21 cellular contexts compared by ENCODE assay signal in genomic region chr12:14191612-14192011, GRCh38.
DNase-seq lines count a peak whose midpoint lies in the region; ATAC-seq, FAIRE-seq and TF ChIP-seq lines count a peak whose summit lies in the region.
"Had no signal": no experiment of that assay in that cellular context is flagged by ENCODE, and none has a peak within 500 bp of the region (broad histone marks: within the 10 kb centered on the region; RNA-seq: fewer than 3 reads in every experiment).

No MANE protein-coding gene starts in this region.

- no peak for TF ChIP-seq EP300 in GM12878 (IDR thresholded peaks at IDR 0.05; ENCODE audit: borderline replicate concordance in 1 of 2, control insufficient read depth in 1 of 2, low read depth in 2 of 2, low read length in 2 of 2)

- H3K4me1 ChIP-seq in GM12878 (ENCODE audit: control insufficient read depth, insufficient read depth, low read length) (no peaks in the 10 kb centered on the region), vagina (no peaks in the 10 kb centered on the region)
- H3K4me1 ChIP-seq: SJSA1 had no signal

- H3K79me2 ChIP-seq in GM12878 (ENCODE audit: control insufficient read depth, insufficient read depth, low read length), result no peaks in the 10 kb centered on the region

- no peaks in the 10 kb centered on the region for H3K36me3 ChIP-seq in GM12878 (ENCODE audit: control insufficient read depth in 2 of 2, insufficient read depth in 2 of 2, low read length in 1 of 2)
- no peaks in the 10 kb centered on the region for H3K36me3 ChIP-seq in vagina
- H3K36me3 ChIP-seq: SJSA1 had no signal

- TF ChIP-seq POLR2A in GM12878 (IDR thresholded peaks at IDR 0.05; ENCODE audit: low read depth, low read length), result no peak
- no peak for TF ChIP-seq POLR2A in vagina (IDR thresholded peaks at IDR 0.05)

- no TSS peak for BruUV-seq in GM12878 (replicated peaks; lab: Mats Ljungman, UMichigan)

- H3K27ac Mint-ChIP-seq in HFFc6, result no peak overlapping the region
- peak overlapping the region; percentile 50 for H3K27ac Mint-ChIP-seq in stimulated activated memory B cell treated with anti-CD40 and anti-IgM and Interleukin-4, amounts not matched to agents 10 μg/mL and 1 μg/mL and 100 μg/mL, for 72 hours
- H3K27ac Mint-ChIP-seq: T-helper 1 cell treated with Interleukin-12 subunit alpha and Interleukin-12 subunit beta and Interleukin-4 antibody, amounts not matched to agents 30 μg/mL and 1 μg/mL, for 36 hours had no signal

- H3K27me3 Mint-ChIP-seq in HFFc6 (ENCODE audit: insufficient read depth), result peaks cover 12% of the 10 kb centered on the region
- H3K27me3 Mint-ChIP-seq in stimulated activated memory B cell treated with anti-CD40 and anti-IgM and Interleukin-4, amounts not matched to agents 10 μg/mL and 1 μg/mL and 100 μg/mL, for 72 hours, result peaks cover 11% of the 10 kb centered on the region

- H3K9me3 Mint-ChIP-seq in HFFc6, result no peaks in the 10 kb centered on the region
- H3K9me3 Mint-ChIP-seq in stimulated activated memory B cell treated with anti-CD40 and anti-IgM and Interleukin-4, amounts not matched to agents 10 μg/mL and 1 μg/mL and 100 μg/mL, for 72 hours, result no peaks in the 10 kb centered on the region
- H3K9me3 Mint-ChIP-seq: T-helper 1 cell treated with Interleukin-12 subunit alpha and Interleukin-12 subunit beta and Interleukin-4 antibody, amounts not matched to agents 30 μg/mL and 1 μg/mL, for 36 hours had no signal

- H3K4me3 Mint-ChIP-seq in HFFc6, result peak overlapping the region; percentile 11; the same call in 1 of the 2 replicates
- H3K4me3 Mint-ChIP-seq in stimulated activated memory B cell treated with anti-CD40 and anti-IgM and Interleukin-4, amounts not matched to agents 10 μg/mL and 1 μg/mL and 100 μg/mL, for 72 hours, result peak overlapping the region; percentile 54
- H3K4me3 Mint-ChIP-seq: T-helper 1 cell treated with Interleukin-12 subunit alpha and Interleukin-12 subunit beta and Interleukin-4 antibody, amounts not matched to agents 30 μg/mL and 1 μg/mL, for 36 hours had no signal

- H2AFZ ChIP-seq in GM12878 (ENCODE audit: control insufficient read depth, low read depth, low read length), result no peak overlapping the region; the same call in 1 of the 2 replicates

- intact Hi-C loops in GM12878 (cut with micrococcal nuclease; ENCODE audit: unreplicated experiment) (no loop called here), vagina (cut with DNase I) (no loop called here)

- H3K4me1 Mint-ChIP-seq in HFFc6 (ENCODE audit: low read depth), result peaks cover 6% of the 10 kb centered on the region; the same call in 1 of the 2 replicates
- peaks cover 27% of the 10 kb centered on the region for H3K4me1 Mint-ChIP-seq in stimulated activated memory B cell treated with anti-CD40 and anti-IgM and Interleukin-4, amounts not matched to agents 10 μg/mL and 1 μg/mL and 100 μg/mL, for 72 hours

- no peak overlapping the region for H3K4me3 ChIP-seq in GM12878
- H3K4me3 ChIP-seq in vagina, result no peak overlapping the region
- H3K4me3 ChIP-seq: SJSA1 had no signal

- DNase-seq in NOMO-1 treated with DMSO at 0.1 percent for 48 hours (lab: John Stamatoyannopoulos, UW; ENCODE audit: unreplicated experiment) (peak; percentile 33), NOMO-1 treated with dmso at 0.1 percent for 144 hours (lab: John Stamatoyannopoulos, UW; ENCODE audit: unreplicated experiment) (no peak), HFFc6 (no peak), GM12878 (ENCODE audit: low read depth, low spot score) (no peak), vagina (ENCODE audit: extremely low spot score in 2 of 2) (no peak), NCI-H1105 treated with DMSO at 0.1 percent for 48 hours (lab: John Stamatoyannopoulos, UW) (no peak), GM10266 (ENCODE audit: extremely low spot score) (no peak)
- DNase-seq: AML-193, DND-41, NCI-H1048, NCI-H1436 treated with DMSO at 0.1 percent for 48 hours, NCI-H2029, NCI-H2171, NCI-H446, NCI-H526 treated with DMSO at 0.1 percent for 48 hours had no signal

- no peak for TF ChIP-seq RAD21 in GM12878 (IDR thresholded peaks at IDR 0.05; ENCODE audit: insufficient read depth, low read depth, low read length)

- CTCF ChIA-PET in GM12878 (lab: Yijun Ruan, JAX), result interaction anchor here (1.6 kb wide), 1 partner anchor 24 kb away, joined by 4 read pairs; no protein-coding TSS in a partner anchor

- peak; percentile 31 for FAIRE-seq in GM12878 (lab: Jason Lieb, UNC)
- FAIRE-seq: G401.6 had no signal

- TF ChIP-seq CTCF in HFFc6 (IDR thresholded peaks at IDR 0.05), result no peak
- no peak for TF ChIP-seq CTCF in GM12878 (IDR thresholded peaks at IDR 0.05 in 2 of 3, conservative IDR thresholded peaks at IDR 0.05 in 1 of 3; ENCODE audit: control insufficient read depth in 2 of 3, extremely low read depth in 1 of 3, insufficient read depth in 1 of 3, low read depth in 3 of 3, low read length in 3 of 3)
- TF ChIP-seq CTCF in vagina (IDR thresholded peaks at IDR 0.05), result no peak
- no peak for TF ChIP-seq CTCF in GM10266 (IDR thresholded peaks at IDR 0.05; ENCODE audit: control insufficient read depth, insufficient read depth, low read depth, missing control alignments)

- H3K27me3 ChIP-seq in GM12878 (replicated peaks in 1 of 2; ENCODE audit: control insufficient read depth in 2 of 2, insufficient read depth in 2 of 2, low read length in 1 of 2) (no peaks in the 10 kb centered on the region), vagina (no peaks in the 10 kb centered on the region)
- H3K27me3 ChIP-seq: SJSA1 had no signal

- no peaks in the 10 kb centered on the region for H4K20me1 ChIP-seq in GM12878 (ENCODE audit: control insufficient read depth, insufficient read depth)

- 8% methylated on average over 4 of the region's 4 CpGs for WGBS in GM12878 (ENCODE audit: insufficient coverage, insufficient replicate concordance, low lambda C conversion rate, missing lambda C conversion rate)

- in situ Hi-C loops in GM12878 (cut with MboI), result no loop called here

- H3K9me3 ChIP-seq in GM12878 (replicated peaks; ENCODE audit: control insufficient read depth, insufficient read depth, low read length) (no peaks in the 10 kb centered on the region; the same call in 1 of the 3 replicates), vagina (no peaks in the 10 kb centered on the region)
- H3K9me3 ChIP-seq: SJSA1 had no signal

- H3K36me3 Mint-ChIP-seq in HFFc6 (ENCODE audit: low read depth), result no peaks in the 10 kb centered on the region
- H3K36me3 Mint-ChIP-seq in stimulated activated memory B cell treated with anti-CD40 and anti-IgM and Interleukin-4, amounts not matched to agents 10 μg/mL and 1 μg/mL and 100 μg/mL, for 72 hours, result no peaks in the 10 kb centered on the region

- SMC1A ChIA-PET in GM12878 (lab: Charles Lee; ENCODE audit: uncharacterized antibody, unreplicated experiment), result no interaction called here

- RAD21 ChIA-PET in GM12878 (lab: Charles Lee; ENCODE audit: unreplicated experiment), result no interaction called here

- POLR2A ChIA-PET in GM12878 (lab: Charles Lee), result no interaction called here

- H3K4me2 ChIP-seq in GM12878 (ENCODE audit: control insufficient read depth, insufficient read depth), result 0 out of 2 replicates have a peak overlapping the region, but pooled peaks have one; percentile 1
- H3K4me2 ChIP-seq: KMS-11 had no signal

- H3K27ac ChIP-seq in GM12878 (ENCODE audit: control insufficient read depth, insufficient read depth) (no peak overlapping the region), vagina (no peak overlapping the region)
- H3K27ac ChIP-seq: 22Rv1, KMS-11, SJSA1 had no signal

- ATAC-seq in GM12878, result peak; percentile 46
- ATAC-seq in stimulated activated memory B cell treated with anti-CD40 and anti-IgM and Interleukin-4, amounts not matched to agents 10 μg/mL and 1 μg/mL and 100 μg/mL, for 72 hours, result no peak

- no peak overlapping the region for H3K9ac ChIP-seq in GM12878 (ENCODE audit: control insufficient read depth, insufficient read depth, low read length)
- H3K9ac ChIP-seq: KMS-11 had no signal

TF ChIP-seq in GM12878, 131 proteins besides CTCF, POLR2A, EP300 and RAD21:
- no peak for TF ChIP-seq NKRF (conservative IDR thresholded peaks at IDR 0.05)
- peak; percentile 66 for TF ChIP-seq SPI1 (IDR thresholded peaks at IDR 0.05; ENCODE audit: borderline replicate concordance, insufficient read depth, low read depth, low read length)
